Comparison of ENCODE assay signal across 2 cellular contexts in the genomic region with DNA sequence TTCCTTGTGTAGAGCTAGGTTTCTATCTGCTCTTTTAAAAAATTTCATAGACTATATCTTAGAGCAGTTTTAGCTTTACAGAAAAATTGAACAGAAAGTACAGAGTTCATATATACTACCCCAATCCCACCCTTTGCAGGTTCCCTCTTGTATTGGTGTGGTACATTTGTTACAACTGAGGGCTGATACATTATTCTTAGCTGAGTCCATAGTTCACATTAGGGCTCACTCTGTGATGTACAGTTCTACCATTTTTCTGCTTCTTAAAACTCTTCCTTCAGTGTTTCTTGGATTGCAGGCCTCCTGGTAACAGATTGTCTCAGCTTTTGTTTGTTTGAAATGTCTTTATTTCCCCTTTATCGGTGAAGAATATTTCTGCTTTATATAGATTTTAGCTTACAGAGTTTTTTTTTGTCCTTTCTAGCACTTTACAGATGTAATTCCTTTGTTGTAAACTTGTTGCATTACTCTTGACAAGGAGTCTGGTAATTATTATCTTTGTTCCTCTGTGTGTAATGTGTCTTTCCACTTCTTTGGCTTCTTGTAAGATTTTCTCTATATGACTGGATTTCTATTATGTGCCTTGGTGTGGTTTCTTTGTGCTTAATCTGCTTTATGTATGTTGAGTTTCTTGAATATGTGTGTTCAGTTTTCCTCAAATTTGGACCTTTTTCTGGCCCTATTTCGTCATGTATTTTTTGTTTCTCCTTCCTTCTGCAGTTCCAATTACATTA.
A peak's percentile ranks its signal among the peaks of the same experiment; 100 is the strongest.
TF ChIP-seq lines count a peak whose summit lies in the region.

No MANE protein-coding gene starts in this region.

TF ChIP-seq in HEK293, 187 proteins besides CTCF, POLR2A, EP300 and RAD21:
- peak; percentile 49; the same call in 1 of the 2 replicates for TF ChIP-seq SCRT2 (tag by site-specific recombination; IDR thresholded peaks at IDR 0.05)
- TF ChIP-seq, protein P1, sequence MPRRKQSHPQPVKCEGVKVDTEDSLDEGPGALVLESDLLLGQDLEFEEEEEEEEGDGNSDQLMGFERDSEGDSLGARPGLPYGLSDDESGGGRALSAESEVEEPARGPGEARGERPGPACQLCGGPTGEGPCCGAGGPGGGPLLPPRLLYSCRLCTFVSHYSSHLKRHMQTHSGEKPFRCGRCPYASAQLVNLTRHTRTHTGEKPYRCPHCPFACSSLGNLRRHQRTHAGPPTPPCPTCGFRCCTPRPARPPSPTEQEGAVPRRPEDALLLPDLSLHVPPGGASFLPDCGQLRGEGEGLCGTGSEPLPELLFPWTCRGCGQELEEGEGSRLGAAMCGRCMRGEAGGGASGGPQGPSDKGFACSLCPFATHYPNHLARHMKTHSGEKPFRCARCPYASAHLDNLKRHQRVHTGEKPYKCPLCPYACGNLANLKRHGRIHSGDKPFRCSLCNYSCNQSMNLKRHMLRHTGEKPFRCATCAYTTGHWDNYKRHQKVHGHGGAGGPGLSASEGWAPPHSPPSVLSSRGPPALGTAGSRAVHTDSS (tag by site-specific recombination; IDR thresholded peaks at IDR 0.05): no peak
- TF ChIP-seq ZNF146 (tag by site-specific recombination; IDR thresholded peaks at IDR 0.05): 0 out of 2 replicates have a peak, but pooled peaks have one; percentile 7

TF ChIP-seq in HEK293T, 16 proteins besides CTCF, POLR2A, EP300 and RAD21:
- TF ChIP-seq SP1 (IDR thresholded peaks at IDR 0.05) (no peak), CTBP1 (IDR thresholded peaks at IDR 0.05; ENCODE audit: borderline replicate concordance) (no peak), BHLHE40 (IDR thresholded peaks at IDR 0.05; ENCODE audit: borderline replicate concordance) (no peak), HDGF (IDR thresholded peaks at IDR 0.05; ENCODE audit: borderline replicate concordance) (no peak), ARNT (IDR thresholded peaks at IDR 0.05) (no peak), ELF4 (IDR thresholded peaks at IDR 0.05) (no peak), FOXM1 (IDR thresholded peaks at IDR 0.05; ENCODE audit: borderline replicate concordance) (no peak), LEF1 (IDR thresholded peaks at IDR 0.05; ENCODE audit: borderline replicate concordance) (no peak), SUZ12 (IDR thresholded peaks at IDR 0.05) (no peak), FOXA1 (IDR thresholded peaks at IDR 0.05) (no peak), ZNF384 (IDR thresholded peaks at IDR 0.05) (no peak), L3MBTL2 (conservative IDR thresholded peaks at IDR 0.05) (no peak), TARDBP (IDR thresholded peaks at IDR 0.05) (no peak), FOXK2 (IDR thresholded peaks at IDR 0.05) (no peak), NFRKB (IDR thresholded peaks at IDR 0.05) (no peak)
- TF ChIP-seq, protein P2, sequence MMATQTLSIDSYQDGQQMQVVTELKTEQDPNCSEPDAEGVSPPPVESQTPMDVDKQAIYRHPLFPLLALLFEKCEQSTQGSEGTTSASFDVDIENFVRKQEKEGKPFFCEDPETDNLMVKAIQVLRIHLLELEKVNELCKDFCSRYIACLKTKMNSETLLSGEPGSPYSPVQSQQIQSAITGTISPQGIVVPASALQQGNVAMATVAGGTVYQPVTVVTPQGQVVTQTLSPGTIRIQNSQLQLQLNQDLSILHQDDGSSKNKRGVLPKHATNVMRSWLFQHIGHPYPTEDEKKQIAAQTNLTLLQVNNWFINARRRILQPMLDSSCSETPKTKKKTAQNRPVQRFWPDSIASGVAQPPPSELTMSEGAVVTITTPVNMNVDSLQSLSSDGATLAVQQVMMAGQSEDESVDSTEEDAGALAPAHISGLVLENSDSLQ (IDR thresholded peaks at IDR 0.05): no peak
